In the genomic region with DNA sequence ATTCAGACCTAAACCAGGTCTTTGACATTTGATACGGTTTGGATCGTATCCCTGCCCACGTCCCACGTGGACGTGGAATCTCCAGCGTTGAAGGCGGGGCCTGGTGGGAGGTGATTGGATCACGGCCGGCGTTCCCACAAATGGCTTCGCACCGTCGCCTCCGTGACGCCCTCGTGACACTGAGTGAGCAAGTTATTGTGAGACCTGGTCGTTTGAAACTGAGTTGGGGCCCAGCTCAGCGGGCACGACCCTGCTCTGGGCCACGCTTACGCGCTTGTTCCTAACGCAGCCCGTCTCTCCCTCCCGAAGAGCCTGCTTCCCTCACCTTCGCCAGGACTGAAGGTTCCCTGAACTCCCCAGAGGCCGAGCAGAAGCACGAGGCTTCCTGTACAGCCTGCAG, we compare ENCODE assay signal across 26 cellular contexts.
"Had no signal": no experiment of that assay in that cellular context is flagged by ENCODE, and none has a peak within 500 bp of the region (broad histone marks: within the 10 kb centered on the region; RNA-seq: fewer than 3 reads in every experiment).

No MANE protein-coding gene starts in this region.

- H3K4me3 ChIP-seq: colonic mucosa, esophagus muscularis mucosa, gastroesophageal sphincter, heart left ventricle, hepatocyte, lung, mucosa of descending colon, right lobe of liver, smooth muscle cell, testis, tibial artery had no signal

- H3K4me1 ChIP-seq: colonic mucosa, esophagus muscularis mucosa, foreskin keratinocyte, gastroesophageal sphincter, heart left ventricle, parathyroid adenoma, right lobe of liver, testis, tibial artery had no signal

- H3K4me2 ChIP-seq: hepatocyte, smooth muscle cell had no signal

- ATAC-seq: foreskin keratinocyte; gastroesophageal sphincter; heart left ventricle; left colon; left ventricle myocardium superior; mucosa of descending colon; natural killer cell treated with Interleukin-12 subunit alpha and Interleukin-12 subunit beta and Interleukin-15 and Interleukin-18, amount 100 ng/mL, for 72 hours; right lobe of liver; stimulated activated memory B cell treated with anti-CD40 and anti-IgM and Interleukin-4, amounts not matched to agents 10 μg/mL and 1 μg/mL and 100 μg/mL, for 72 hours; stimulated activated naive CD8-positive, alpha-beta T cell treated with anti-CD3 and anti-CD28 coated beads, Interleukin-15, Interleukin-2, amounts not matched to agents 100 U/mL and 50 U/mL, for 24 hours had no signal

- H3K27me3 ChIP-seq: colonic mucosa, foreskin keratinocyte, hepatocyte, right lobe of liver, testis, tibial artery had no signal

- H3K79me2 ChIP-seq: hepatocyte, parathyroid adenoma had no signal

- H3K9me3 ChIP-seq: colonic mucosa, esophagus muscularis mucosa, gastroesophageal sphincter, heart left ventricle, mucosa of descending colon, right lobe of liver, testis, tibial artery had no signal

- H2AFZ ChIP-seq: hepatocyte, parathyroid adenoma had no signal

- H3K36me3 ChIP-seq: colonic mucosa, esophagus muscularis mucosa, gastroesophageal sphincter, heart left ventricle, right lobe of liver, tibial artery had no signal

- H3K27ac ChIP-seq: colonic mucosa, esophagus muscularis mucosa, foreskin keratinocyte, gastroesophageal sphincter, heart left ventricle, hepatocyte, parathyroid adenoma, right lobe of liver, testis, tibial artery had no signal

- H3K9ac ChIP-seq: parathyroid adenoma had no signal

- FAIRE-seq: endothelial cell of umbilical vein had no signal

- DNase-seq: colonic mucosa; dermis blood vessel endothelial cell; effector memory CD4-positive, alpha-beta T cell; foreskin keratinocyte; heart left ventricle; left colon; left ventricle myocardium superior; mesenchymal stem cell; mucosa of descending colon; naive B cell; stimulated activated CD4-positive, alpha-beta T cell treated with anti-CD3 and anti-CD28 coated beads, Interleukin-2, amount 100 ng/mL, for 24 hours; stimulated activated CD4-positive, alpha-beta T cell treated with anti-CD3 and anti-CD28 coated beads, Interleukin-4, amount 100 ng/mL, for 24 hours; stimulated activated naive CD8-positive, alpha-beta T cell treated with anti-CD3 and anti-CD28 coated beads, Interleukin-15, Interleukin-2, amounts not matched to agents 100 U/mL and 50 U/mL, for 24 hours; substantia nigra; testis had no signal
